In the genomic region with DNA sequence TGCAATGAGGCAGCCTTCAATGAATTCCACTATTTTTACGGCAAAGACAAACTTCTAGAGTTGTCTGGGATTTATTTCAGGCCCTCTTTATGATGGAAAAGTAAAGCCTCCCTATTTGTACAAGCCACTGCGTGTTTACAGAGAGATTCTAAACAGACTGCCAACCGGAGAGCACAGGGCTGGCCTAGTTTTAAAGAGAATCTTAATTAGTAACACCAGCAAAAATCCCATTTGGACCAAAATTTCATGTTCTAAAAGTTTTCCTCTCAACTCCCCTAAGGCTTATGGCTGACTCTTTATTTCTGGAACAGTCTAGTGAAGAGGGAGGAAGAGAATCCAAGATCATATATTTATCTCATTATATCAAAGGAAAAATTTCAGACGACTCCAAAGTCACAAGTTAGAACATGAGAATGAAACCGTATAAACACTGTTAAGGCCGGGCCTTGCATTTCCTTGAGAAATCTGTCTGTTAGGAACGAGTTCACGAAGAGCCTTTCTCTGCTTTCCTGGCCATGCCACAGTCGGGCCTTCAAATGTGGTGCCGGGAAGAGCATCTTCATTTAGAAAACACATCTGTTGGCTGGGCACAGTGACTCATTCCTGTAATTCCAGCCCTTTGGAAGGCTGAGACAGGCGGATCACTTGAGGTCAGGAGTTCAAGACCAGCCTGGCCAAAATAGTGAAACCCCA, we compare ENCODE assay signal across 16 cellular contexts.
"Had no signal": no experiment of that assay in that cellular context is flagged by ENCODE, and none has a peak within 500 bp of the region (broad histone marks: within the 10 kb centered on the region; RNA-seq: fewer than 3 reads in every experiment).

No MANE protein-coding gene starts in this region.

- DNase-seq: activated B cell treated with CpG ODN at 0.5 μM for 24 hours; activated CD4-positive, alpha-beta T cell treated with anti-CD3 and anti-CD28 coated beads, Interleukin-2, amount 10 ng/mL, durations not matched to agents 24 days and 14 days; activated effector memory CD4-positive, alpha-beta T cell treated with Interleukin-2 at 50 U/mL for 16 hours; amniotic stem cell; brain microvascular endothelial cell; dorsolateral prefrontal cortex; kidney; sigmoid colon; stimulated activated CD4-positive, alpha-beta T cell treated with anti-CD3 and anti-CD28 coated beads, Interleukin-15, amount 100 ng/mL, for 24 hours; stimulated activated CD4-positive, alpha-beta T cell treated with anti-CD3 and anti-CD28 coated beads, Interleukin-4, amount 100 ng/mL, for 24 hours had no signal

- H3K9me3 ChIP-seq: neutrophil had no signal

- H3K27me3 ChIP-seq: brain microvascular endothelial cell, foreskin keratinocyte, neutrophil, sigmoid colon had no signal

- H3K4me1 Mint-ChIP-seq: activated B cell treated with CpG ODN at 0.5 μM for 24 hours; activated CD4-positive, alpha-beta T cell treated with anti-CD3 and anti-CD28 coated beads, Interleukin-2, amount 10 ng/mL, durations not matched to agents 24 days and 14 days had no signal

- FAIRE-seq: kidney had no signal

- H3K36me3 ChIP-seq: brain microvascular endothelial cell, neutrophil, sigmoid colon, thoracic aorta had no signal

- H3K27ac Mint-ChIP-seq: activated B cell treated with CpG ODN at 0.5 μM for 24 hours; activated CD4-positive, alpha-beta T cell treated with anti-CD3 and anti-CD28 coated beads, Interleukin-2, amount 10 ng/mL, durations not matched to agents 24 days and 14 days; activated naive CD4-positive, alpha-beta T cell treated with anti-CD3 and anti-CD28 coated beads, Interleukin-2, amount 50 U/mL, for 72 hours; stimulated activated naive CD8-positive, alpha-beta T cell treated with anti-CD3 and anti-CD28 coated beads, Interleukin-15, Interleukin-2, amounts not matched to agents 100 ng/mL and 50 ng/mL, for 24 hours had no signal

- ATAC-seq: activated naive CD4-positive, alpha-beta T cell treated with anti-CD3 and anti-CD28 coated beads, Interleukin-2, amount 50 U/mL, for 72 hours; foreskin keratinocyte; SK-N-SH treated with all-trans-retinoic acid at 6 μM for 48 hours had no signal

- H3K27ac ChIP-seq: brain microvascular endothelial cell, foreskin keratinocyte, neutrophil, thoracic aorta had no signal

- H3K27me3 Mint-ChIP-seq: activated B cell treated with CpG ODN at 0.5 μM for 24 hours; activated CD4-positive, alpha-beta T cell treated with anti-CD3 and anti-CD28 coated beads, Interleukin-2, amount 10 ng/mL, durations not matched to agents 24 days and 14 days; stimulated activated naive CD8-positive, alpha-beta T cell treated with anti-CD3 and anti-CD28 coated beads, Interleukin-15, Interleukin-2, amounts not matched to agents 100 ng/mL and 50 ng/mL, for 24 hours had no signal

- H3K4me1 ChIP-seq: foreskin keratinocyte, sigmoid colon had no signal

- H3K4me3 ChIP-seq: dorsolateral prefrontal cortex, sigmoid colon, thoracic aorta had no signal

- H3K4me3 Mint-ChIP-seq: activated B cell treated with CpG ODN at 0.5 μM for 24 hours; activated CD4-positive, alpha-beta T cell treated with anti-CD3 and anti-CD28 coated beads, Interleukin-2, amount 10 ng/mL, durations not matched to agents 24 days and 14 days; stimulated activated naive CD8-positive, alpha-beta T cell treated with anti-CD3 and anti-CD28 coated beads, Interleukin-15, Interleukin-2, amounts not matched to agents 100 ng/mL and 50 ng/mL, for 24 hours had no signal
